Comparison of ENCODE assay signal across 19 cellular contexts in genomic region chr19:46367434-46367833, GRCh38. TPM values are rescaled to one million over a fixed set of nuclear protein-coding genes. Genes with fewer than 3 reads are reported as not detected.
A peak's percentile ranks its signal among the peaks of the same experiment; 100 is the strongest.
DNase-seq lines count a peak whose midpoint lies in the region; ATAC-seq and TF ChIP-seq lines count a peak whose summit lies in the region.
"Had no signal": no experiment of that assay in that cellular context is flagged by ENCODE, and none has a peak within 500 bp of the region (broad histone marks: within the 10 kb centered on the region; RNA-seq: fewer than 3 reads in every experiment).

No MANE protein-coding gene starts in this region.

- H3K36me3 ChIP-seq in sigmoid colon, result peaks cover 0 to 57% (median 13%) of the 10 kb centered on the region in 4 donors
- H3K36me3 ChIP-seq in vagina, result peaks cover 0 to 33% of the 10 kb centered on the region in 2 donors

- TF ChIP-seq EP300 in sigmoid colon (IDR thresholded peaks at IDR 0.05), result no peak

- no peak for TF ChIP-seq POLR2A in sigmoid colon (IDR thresholded peaks at IDR 0.05)
- TF ChIP-seq POLR2A in vagina (IDR thresholded peaks at IDR 0.05), result no peak

- H3K4me1 ChIP-seq in sigmoid colon, result peaks cover 0 to 7% (median 2%) of the 10 kb centered on the region in 4 donors
- peaks cover 26% of the 10 kb centered on the region for H3K4me1 ChIP-seq in vagina

- DNase-seq in NCI-H524 (lab: John Stamatoyannopoulos, UW), result peak; percentile 77 to 86
- no peak for DNase-seq in NCI-H524 treated with DMSO at 0.1 percent for 48 hours (lab: John Stamatoyannopoulos, UW)
- peak; percentile 83 for DNase-seq in NCI-H82 (lab: John Stamatoyannopoulos, UW)
- DNase-seq in islet precursor cell, result peak; percentile 33
- peak; percentile 22 for DNase-seq in sigmoid colon
- no peak for DNase-seq in vagina (ENCODE audit: extremely low spot score in 2 of 2)
- DNase-seq: DND-41, H9, Karpas-422, MG63, NCI-H1048, NCI-H1436 treated with DMSO at 0.1 percent for 48 hours, NCI-H2029, NCI-H446 had no signal

- TF ChIP-seq CTCF in sigmoid colon (IDR thresholded peaks at IDR 0.05) (no peak), vagina (IDR thresholded peaks at IDR 0.05) (no peak)

- ATAC-seq in GM21360 (IDR thresholded peaks at IDR 0.05; ENCODE audit: unreplicated experiment) (no peak), HG02642 (IDR thresholded peaks at IDR 0.05; ENCODE audit: poor library complexity, unreplicated experiment) (no peak)

- 87 to 94% methylated on average over 5 of the region's 5 CpGs for WGBS in sigmoid colon, 2 donors

- no peaks in the 10 kb centered on the region for H3K9me3 ChIP-seq in sigmoid colon
- no peaks in the 10 kb centered on the region for H3K9me3 ChIP-seq in vagina
- H3K9me3 ChIP-seq: MG63 had no signal

- H3K4me3 ChIP-seq in sigmoid colon (no peak overlapping the region), vagina (no peak overlapping the region)
- H3K4me3 ChIP-seq: MG63 had no signal

- intact Hi-C loops in sigmoid colon (cut with DNase I), result no loop called here
- intact Hi-C loops in vagina (cut with DNase I), result no loop called here

- H3K27me3 ChIP-seq in sigmoid colon (no peaks in the 10 kb centered on the region), vagina (no peaks in the 10 kb centered on the region)
- H3K27me3 ChIP-seq: MG63 had no signal

- H3K27ac ChIP-seq in sigmoid colon (no peak overlapping the region), vagina (no peak overlapping the region)
- H3K27ac ChIP-seq: 22Rv1 had no signal

RNA-seq across cellular contexts. Expression of gene PPP5C, which starts 20.5 kb away (rescaled TPM):
- total RNA-seq in sigmoid colon, result 10 to 100 TPM; 37.1 to 61.5 (median 46.5) TPM
- 10 to 100 TPM; 27.6 to 62.3 (median 37.7) TPM for polyA plus RNA-seq in sigmoid colon
- 60.4 TPM for total RNA-seq in vagina

RNA-seq across cellular contexts. Expression of gene CCDC8, which starts 45.9 kb away (rescaled TPM):
- total RNA-seq in sigmoid colon, result 1 to 10 TPM; 3.5 to 6.1 (median 5.2) TPM
- polyA plus RNA-seq in sigmoid colon, result 1 to 10 TPM in 2 of 3 donors, under 1 TPM in 1; 0.69 to 2.4 (median 1.9) TPM
- total RNA-seq in vagina, result 7.4 TPM
- polyA plus RNA-seq: CD14-positive monocyte, IgD-negative memory B cell had no signal

Comparison
In these comparisons a context has a peak if more than half of its experiments do, and no peak if none do; other contexts are left out.
1. DNase-seq: peak in NCI-H524 (2 of 2), NCI-H82 (single experiment), islet precursor cell (single experiment) and sigmoid colon (single experiment); none in NCI-H524 treated with DMSO at 0.1 percent for 48 hours (single experiment) and vagina (0 of 2).